8 cellular contexts compared by ENCODE assay signal in genomic region chr9:93059097-93059959, GRCh38. TPM values are rescaled to one million over a fixed set of nuclear protein-coding genes. Genes with fewer than 3 reads are reported as not detected.
DNase-seq lines count a peak whose midpoint lies in the region; ATAC-seq and TF ChIP-seq lines count a peak whose summit lies in the region.

No MANE protein-coding gene starts in this region.

- no peak overlapping the region for H3K27ac ChIP-seq in right cardiac atrium (ENCODE audit: low read length)

- TF ChIP-seq CTCF in activated CD8-positive, alpha-beta T cell treated with anti-CD3 and anti-CD28 coated beads for 36 hours (IDR thresholded peaks at IDR 0.05), result no peak

- no peaks in the 10 kb centered on the region for H3K4me1 ChIP-seq in right cardiac atrium (ENCODE audit: control insufficient read depth, insufficient read depth, low read length)

- H3K36me3 Mint-ChIP-seq in activated CD8-positive, alpha-beta T cell treated with anti-CD3 and anti-CD28 coated beads for 36 hours (ENCODE audit: low read depth), result peaks cover 4% of the 10 kb centered on the region
- H3K36me3 Mint-ChIP-seq in stimulated activated effector memory CD8-positive, alpha-beta T cell treated with anti-CD3 and anti-CD28 coated beads, Interleukin-12 subunit alpha, Interleukin-12 subunit beta, amount 100 ng/mL, for 72 hours, result peaks cover 17% of the 10 kb centered on the region

- peak; percentile 27 for ATAC-seq in HG03045 (IDR thresholded peaks at IDR 0.05; ENCODE audit: unreplicated experiment)
- ATAC-seq in activated CD8-positive, alpha-beta T cell treated with anti-CD3 and anti-CD28 coated beads for 36 hours, result peak; percentile 2
- peak; percentile 3 to 17 for ATAC-seq in right cardiac atrium
- ATAC-seq in stimulated activated effector memory CD8-positive, alpha-beta T cell treated with anti-CD3 and anti-CD28 coated beads, Interleukin-12 subunit alpha, Interleukin-12 subunit beta, amount 100 ng/mL, for 72 hours, result peak; percentile 14
- ATAC-seq in GM21576 (IDR thresholded peaks at IDR 0.05; ENCODE audit: unreplicated experiment), result no peak

- H3K9me3 ChIP-seq in right cardiac atrium (ENCODE audit: control insufficient read depth, low read length), result no peaks in the 10 kb centered on the region

- peak overlapping the region; percentile 97 for H3K27ac Mint-ChIP-seq in activated CD8-positive, alpha-beta T cell treated with anti-CD3 and anti-CD28 coated beads for 36 hours
- peak overlapping the region; percentile 86 for H3K27ac Mint-ChIP-seq in stimulated activated effector memory CD8-positive, alpha-beta T cell treated with anti-CD3 and anti-CD28 coated beads, Interleukin-12 subunit alpha, Interleukin-12 subunit beta, amount 100 ng/mL, for 72 hours

- intact Hi-C loops in activated CD8-positive, alpha-beta T cell treated with anti-CD3 and anti-CD28 coated beads for 36 hours (cut with micrococcal nuclease), result loop anchor here (10.0 kb wide), 1 partner anchor 945 kb away; the partner anchor contains the start of gene SPTLC1
- intact Hi-C loops in right cardiac atrium (cut with DNase I), result no loop called here

- DNase-seq in GDM1 (lab: John Stamatoyannopoulos, UW) (peak; percentile 77), right cardiac atrium (peak in 1 of 3 donors; percentile 68), cortex of kidney (lab: John Stamatoyannopoulos, UW) (no peak), NCI-H2081 treated with DMSO at 0.1 percent for 48 hours (lab: John Stamatoyannopoulos, UW) (no peak)
- peak; percentile 45 for DNase-seq in activated CD8-positive, alpha-beta T cell treated with anti-CD3 and anti-CD28 coated beads for 36 hours
- peak in 1 of 2 donors; percentile 66 for DNase-seq in stimulated activated effector memory CD8-positive, alpha-beta T cell treated with anti-CD3 and anti-CD28 coated beads, Interleukin-12 subunit alpha, Interleukin-12 subunit beta, amount 100 ng/mL, for 72 hours (ENCODE audit: low spot score in 2 of 2)

- CTCF ChIA-PET in activated CD8-positive, alpha-beta T cell treated with anti-CD3 and anti-CD28 coated beads for 36 hours (lab: Charles Lee), result interaction anchor here (1.1 to 2.7 kb wide), 6 partner anchors 8 to 56 kb away, joined by 3 to 12 read pairs (median 4); no protein-coding TSS in a partner anchor

- H3K27me3 ChIP-seq in right cardiac atrium (ENCODE audit: control insufficient read depth, insufficient read depth), result no peaks in the 10 kb centered on the region

- peaks cover 56% of the 10 kb centered on the region for H3K4me1 Mint-ChIP-seq in activated CD8-positive, alpha-beta T cell treated with anti-CD3 and anti-CD28 coated beads for 36 hours (ENCODE audit: low read depth)
- peaks cover 58% of the 10 kb centered on the region for H3K4me1 Mint-ChIP-seq in stimulated activated effector memory CD8-positive, alpha-beta T cell treated with anti-CD3 and anti-CD28 coated beads, Interleukin-12 subunit alpha, Interleukin-12 subunit beta, amount 100 ng/mL, for 72 hours

- 41% methylated on average over 46 of the region's 46 CpGs for WGBS in right cardiac atrium

- no peaks in the 10 kb centered on the region for H3K9me3 Mint-ChIP-seq in activated CD8-positive, alpha-beta T cell treated with anti-CD3 and anti-CD28 coated beads for 36 hours
- H3K9me3 Mint-ChIP-seq in stimulated activated effector memory CD8-positive, alpha-beta T cell treated with anti-CD3 and anti-CD28 coated beads, Interleukin-12 subunit alpha, Interleukin-12 subunit beta, amount 100 ng/mL, for 72 hours, result no peaks in the 10 kb centered on the region

- peak overlapping the region; percentile 62 for H3K4me3 ChIP-seq in right cardiac atrium (ENCODE audit: low read length)

- peak overlapping the region; percentile 86 for H3K4me3 Mint-ChIP-seq in activated CD8-positive, alpha-beta T cell treated with anti-CD3 and anti-CD28 coated beads for 36 hours
- peak overlapping the region; percentile 79 for H3K4me3 Mint-ChIP-seq in stimulated activated effector memory CD8-positive, alpha-beta T cell treated with anti-CD3 and anti-CD28 coated beads, Interleukin-12 subunit alpha, Interleukin-12 subunit beta, amount 100 ng/mL, for 72 hours

- POLR2A ChIA-PET in activated CD8-positive, alpha-beta T cell treated with anti-CD3 and anti-CD28 coated beads for 36 hours (lab: Charles Lee), result interaction anchor here (0.8 to 2.2 kb wide), 14 partner anchors 9 to 95 kb away, joined by 3 to 15 read pairs (median 4); no protein-coding TSS in a partner anchor

- H3K27me3 Mint-ChIP-seq in activated CD8-positive, alpha-beta T cell treated with anti-CD3 and anti-CD28 coated beads for 36 hours, result no peaks in the 10 kb centered on the region

RNA-seq across cellular contexts. Expression of gene SUSD3, which starts 0.8 kb away (rescaled TPM):
- total RNA-seq in activated CD8-positive, alpha-beta T cell treated with anti-CD3 and anti-CD28 coated beads for 36 hours, result 10 to 100 TPM; 34.6 to 36.7 TPM
- total RNA-seq in right cardiac atrium, result 1 to 10 TPM; 1.0 to 2.0 (median 1.3) TPM
- polyA plus RNA-seq in right cardiac atrium, result 0.16 TPM

RNA-seq across cellular contexts. Expression of gene CARD19, which starts 36.7 kb away (rescaled TPM):
- total RNA-seq in activated CD8-positive, alpha-beta T cell treated with anti-CD3 and anti-CD28 coated beads for 36 hours, result 10 to 100 TPM; 42.9 to 43.4 TPM
- 10 to 100 TPM; 17.7 to 26.6 (median 22.5) TPM for total RNA-seq in right cardiac atrium
- 30.3 TPM for polyA plus RNA-seq in right cardiac atrium

Comparison
In these comparisons a context has a peak if more than half of its experiments do, and no peak if none do; other contexts are left out.
1. DNase-seq: peak in GDM1 (single experiment) and activated CD8-positive, alpha-beta T cell treated with anti-CD3 and anti-CD28 coated beads for 36 hours (single experiment); none in cortex of kidney (single experiment) and NCI-H2081 treated with DMSO at 0.1 percent for 48 hours (single experiment).
2. RNA of gene SUSD3, which starts 0.8 kb away (total RNA-seq): 34.6 to 36.7 TPM in activated CD8-positive, alpha-beta T cell treated with anti-CD3 and anti-CD28 coated beads for 36 hours; 1.0 to 2.0 TPM in right cardiac atrium; every median in the first group is over 10 times any median in the second.